In the genomic region with DNA sequence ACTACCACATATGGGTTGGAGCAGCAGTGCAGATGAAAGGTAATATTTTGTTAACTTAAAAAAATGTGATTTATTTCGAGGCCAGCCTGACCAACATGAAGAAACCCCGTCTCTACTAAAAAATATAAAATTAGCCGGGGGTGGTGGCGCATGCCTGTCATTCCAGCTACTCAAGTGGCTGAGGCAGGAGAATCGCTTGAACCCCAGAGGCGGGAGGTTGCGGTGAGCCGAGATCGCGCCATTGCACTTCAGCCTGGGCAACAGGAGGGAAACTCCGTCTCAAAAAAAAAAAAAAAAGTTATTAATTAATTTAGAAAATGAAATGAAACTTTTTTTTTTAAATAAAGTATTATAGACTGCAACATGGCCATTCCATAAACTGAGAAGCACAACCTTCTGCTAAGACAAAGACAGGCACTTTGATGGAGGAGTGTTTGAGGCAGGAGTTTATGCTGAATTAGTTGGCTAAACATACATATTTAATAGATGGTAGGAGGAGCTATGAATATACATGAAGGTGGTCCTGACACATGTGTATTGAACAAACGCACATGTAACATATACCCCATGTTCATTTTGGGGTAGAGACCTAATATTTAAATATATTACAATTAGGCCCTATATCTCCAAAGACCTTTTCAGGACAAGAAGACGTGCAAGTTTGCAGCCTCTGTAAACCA, we compare ENCODE assay signal across 7 cellular contexts.
"Had no signal": no experiment of that assay in that cellular context is flagged by ENCODE, and none has a peak within 500 bp of the region (broad histone marks: within the 10 kb centered on the region; RNA-seq: fewer than 3 reads in every experiment).

No MANE protein-coding gene starts in this region.

- DNase-seq: H7, HFFc6 had no signal

- H3K4me1 ChIP-seq: HAP-1 had no signal

- H3K9me3 ChIP-seq: HAP-1 had no signal

- H3K4me2 ChIP-seq: GM23338 had no signal

- ATAC-seq: GM23338, HCT116 had no signal

- FAIRE-seq: H1, HTR-8/SVneo had no signal

- H2AFZ ChIP-seq: GM23338 had no signal

- H3K36me3 ChIP-seq: HAP-1 had no signal

- H3K4me3 ChIP-seq: GM23338, HAP-1 had no signal
